In the genomic region with DNA sequence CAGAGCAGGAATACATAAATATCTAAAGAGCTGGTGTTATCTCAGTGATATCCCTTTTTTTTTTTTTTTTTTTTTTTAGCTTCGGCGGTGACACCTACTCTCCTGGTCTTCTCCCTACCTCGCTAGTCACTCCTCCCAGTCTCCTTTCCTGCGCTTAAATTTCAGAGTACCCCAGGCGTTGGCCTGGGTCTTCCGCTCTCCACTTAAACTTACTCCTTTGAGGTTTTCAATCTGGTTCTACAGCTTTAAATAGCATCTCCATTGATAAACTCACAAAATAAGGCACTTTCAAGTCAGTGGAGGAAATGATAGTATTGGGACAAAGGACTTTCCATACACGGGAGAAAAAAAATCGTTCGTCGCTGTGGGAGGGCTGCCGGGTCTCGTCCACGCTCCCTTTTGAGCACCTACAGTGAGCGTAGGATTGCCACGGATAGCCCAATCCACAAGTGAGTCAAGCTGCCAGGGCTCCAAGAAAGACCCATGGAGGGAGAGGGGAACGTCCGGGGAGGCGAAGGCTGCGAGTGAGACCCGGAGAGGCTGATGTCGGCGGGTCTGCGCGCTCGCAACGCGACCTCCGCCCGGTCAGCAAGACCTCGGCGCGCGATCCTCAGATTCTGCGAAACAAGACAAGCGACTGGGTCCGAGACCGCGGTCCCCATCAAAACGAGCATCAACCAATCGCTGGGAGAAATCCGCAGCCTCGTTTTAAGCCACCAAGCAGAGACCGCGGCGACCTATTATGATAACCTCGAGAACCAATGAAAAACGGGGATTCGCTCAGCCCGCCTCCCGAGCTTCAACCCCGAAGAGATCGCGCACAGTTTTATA, we compare ENCODE assay signal across 8 cellular contexts. TPM values are rescaled to one million over a fixed set of nuclear protein-coding genes. Genes with fewer than 3 reads are reported as not detected.
DNase-seq lines count a peak whose midpoint lies in the region; ATAC-seq and TF ChIP-seq lines count a peak whose summit lies in the region.

No MANE protein-coding gene starts in this region.

- H3K9me3 ChIP-seq in AG04450 (ENCODE audit: control insufficient read depth, insufficient read depth, low read length), result no peaks in the 10 kb centered on the region; the same call in 1 of the 2 replicates

- peak overlapping the region; percentile 99 for H3K27ac ChIP-seq in AG04450 (ENCODE audit: low read depth, low read length)

- H3K4me3 ChIP-seq in AG04450 (ENCODE audit: low read depth, low read length), result peak overlapping the region; percentile 86

- TF ChIP-seq CTCF in AG04450 (IDR thresholded peaks at IDR 0.05; ENCODE audit: low read depth, low read length), result no peak

- POLR2A ChIA-PET in AG04450 (lab: Yijun Ruan, JAX), result interaction anchor here (0.5 to 2.6 kb wide), 15 partner anchors 8 to 1764 kb away, joined by 3 to 31 read pairs (median 5); a partner anchor contains a TSS

- DNase-seq in AG04450 (ENCODE audit: low read depth, low spot score) (peak; percentile 81), NCI-H345 (lab: John Stamatoyannopoulos, UW) (peak; percentile 96), cerebellar nuclear complex (lab: John Stamatoyannopoulos, UW) (peak; percentile 20 to 82), islet precursor cell (peak; percentile 97)
- peak; percentile 82 for DNase-seq in activated CD4-positive, CD25-positive, alpha-beta regulatory T cell treated with anti-CD3 and anti-CD28 coated beads, Interleukin-2, amount 50 U/mL, for 16 hours (ENCODE audit: low read depth, low spot score)
- DNase-seq in stimulated activated CD4-positive, alpha-beta T cell treated with anti-CD3 and anti-CD28 coated beads, Interleukin-12 subunit alpha, Interleukin-12 subunit beta, amount 100 ng/mL, for 24 hours (ENCODE audit: low read depth in 2 of 2), result peak; percentile 70 to 82

- CTCF ChIA-PET in AG04450 (lab: Charles Lee), result interaction anchor here (0.5 to 1.8 kb wide), 6 partner anchors 8 to 635 kb away, joined by 3 to 9 read pairs (median 4); no protein-coding TSS in a partner anchor

- H3K27me3 ChIP-seq in AG04450 (ENCODE audit: control insufficient read depth, insufficient read depth, low read length), result peaks cover 10% of the 10 kb centered on the region

- ATAC-seq in GM18909 (IDR thresholded peaks at IDR 0.05; ENCODE audit: poor library complexity, unreplicated experiment) (peak; percentile 81), HG03196 (IDR thresholded peaks at IDR 0.05; ENCODE audit: unreplicated experiment) (peak; percentile 75)

RNA-seq across cellular contexts. Expression of a gene that starts 0.7 kb away (rescaled TPM):
- polyA plus RNA-seq in AG04450 (2011; rRNA removed), result 146 and 177 TPM in 2 replicates
- 95.0 and 105 TPM in 2 replicates for polyA minus RNA-seq in AG04450 (2011; rRNA and poly(A)+ RNA removed)

RNA-seq across cellular contexts. Expression of a gene that starts 50.5 kb away (rescaled TPM):
- polyA plus RNA-seq in AG04450 (2011; rRNA removed), result 3.0 and 3.3 TPM in 2 replicates
- polyA minus RNA-seq in AG04450 (2011; rRNA and poly(A)+ RNA removed), result 6.0 and 6.6 TPM in 2 replicates

Comparison
In these comparisons a context has a peak if more than half of its experiments do, and no peak if none do; other contexts are left out.
1. Peak in every context shown above with its lines: DNase-seq, ATAC-seq, H3K4me3 ChIP-seq and H3K27ac ChIP-seq.